In the genomic region with DNA sequence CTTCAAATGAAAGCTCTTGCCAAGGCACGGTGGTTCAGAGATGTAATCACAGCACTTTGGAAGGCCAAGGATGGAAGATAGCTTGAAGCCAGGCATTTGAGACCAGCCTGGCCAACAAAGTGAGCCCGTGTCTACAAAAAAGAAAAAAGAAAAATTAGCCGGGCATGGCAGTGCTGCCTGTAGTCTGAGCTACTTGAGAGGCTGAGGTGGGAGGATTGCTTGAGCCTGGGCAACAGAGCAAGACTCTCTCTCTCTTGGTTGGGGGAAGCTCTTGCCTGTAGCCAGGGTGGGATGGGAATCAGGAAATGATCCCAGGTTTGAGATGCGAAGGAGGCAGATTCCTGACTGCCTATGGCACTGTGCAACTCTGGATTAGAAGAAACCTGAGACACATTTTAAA, we compare ENCODE assay signal across 17 cellular contexts.
DNase-seq lines count a peak whose midpoint lies in the region; ATAC-seq, FAIRE-seq and TF ChIP-seq lines count a peak whose summit lies in the region.
"Had no signal": no experiment of that assay in that cellular context is flagged by ENCODE, and none has a peak within 500 bp of the region (broad histone marks: within the 10 kb centered on the region; RNA-seq: fewer than 3 reads in every experiment).

No MANE protein-coding gene starts in this region.

- H3K9ac ChIP-seq in KMS-11 (no peak overlapping the region), mesenchymal stem cell (ENCODE audit: low read length) (peak overlapping the region; percentile 34)
- H3K9ac ChIP-seq: BLaER1 treated with 17β-estradiol and CSF1 and Interleukin-3, amounts not matched to agents 10 nM and 100 nM; GM23248 had no signal

- 90% methylated on average over 4 of the region's 4 CpGs for WGBS in A549 (ENCODE audit: missing lambda C conversion rate)
- WGBS in hepatocyte (ENCODE audit: low lambda C conversion rate, missing lambda C conversion rate), result 92% methylated on average over 4 of the region's 4 CpGs
- 97% methylated on average over 3 of the region's 4 CpGs for WGBS in mesenchymal stem cell
- WGBS in testis, 2 donors, result 89 to 92% methylated on average over 4 of the region's 4 CpGs

- H3K4me2 ChIP-seq in A549 (no peak overlapping the region), KMS-11 (no peak overlapping the region), hepatocyte (no peak overlapping the region), mesenchymal stem cell (ENCODE audit: low read length, poor library complexity, severe bottlenecking) (no peak overlapping the region)
- H3K4me2 ChIP-seq: BLaER1 treated with 17β-estradiol and CSF1 and Interleukin-3, amounts not matched to agents 10 nM and 100 nM had no signal

- H3K4me1 ChIP-seq in A549 (peaks cover 72% of the 10 kb centered on the region), KMS-11 (ENCODE audit: low read depth, poor library complexity, severe bottlenecking) (peaks cover 60% of the 10 kb centered on the region), hepatocyte (ENCODE audit: insufficient read depth) (peaks cover 19% of the 10 kb centered on the region), mesenchymal stem cell (ENCODE audit: control insufficient read depth, insufficient read depth, low read depth, low read length) (peaks cover 3% of the 10 kb centered on the region), testis (no peaks in the 10 kb centered on the region)
- H3K4me1 ChIP-seq: BLaER1 treated with 17β-estradiol and CSF1 and Interleukin-3, amounts not matched to agents 10 nM and 100 nM had no signal

- CTCF ChIA-PET in A549 (lab: Yijun Ruan, JAX), result interaction anchor here (0.5 to 8.0 kb wide), 4 partner anchors 11 to 335 kb away, joined by 3 to 116 read pairs (median 56); no protein-coding TSS in a partner anchor

- no peaks in the 10 kb centered on the region for H3K9me2 ChIP-seq in hepatocyte (replicated peaks; ENCODE audit: insufficient read depth)

- H3K79me2 ChIP-seq in KMS-11 (ENCODE audit: insufficient read depth, low read depth) (no peaks in the 10 kb centered on the region), hepatocyte (no peaks in the 10 kb centered on the region)

- H4K8ac ChIP-seq in mesenchymal stem cell (ENCODE audit: low read length), result no peak overlapping the region

- no peak for ATAC-seq in A549
- ATAC-seq in HG03280 (IDR thresholded peaks at IDR 0.05; ENCODE audit: unreplicated experiment), result no peak
- ATAC-seq in GM21528 (IDR thresholded peaks at IDR 0.05; ENCODE audit: low FRiP score, unreplicated experiment), result no peak

- H3K18ac ChIP-seq in mesenchymal stem cell (ENCODE audit: low read depth in 1 of 2, low read length in 2 of 2), result peak overlapping the region in 1 of 2 experiments; percentile 46

- intact Hi-C loops in testis (cut with DNase I; ENCODE audit: low total_unique reads), result loop anchor here (10.0 kb wide), 1 partner anchor 272 kb away; no protein-coding TSS in a partner anchor

- no peak overlapping the region for H3K23ac ChIP-seq in mesenchymal stem cell (ENCODE audit: low read length in 2 of 2)

- peak overlapping the region; percentile 87 to 93 for H3K27ac ChIP-seq in A549
- H3K27ac ChIP-seq in KMS-11, result peak overlapping the region; percentile 11; the same call in 1 of the 2 replicates
- peak overlapping the region; percentile 93 for H3K27ac ChIP-seq in hepatocyte
- no peak overlapping the region for H3K27ac ChIP-seq in mesenchymal stem cell (ENCODE audit: low read length, poor library complexity, severe bottlenecking)
- H3K27ac ChIP-seq in testis, result no peak overlapping the region
- H3K27ac ChIP-seq: BLaER1 treated with 17β-estradiol and CSF1 and Interleukin-3, amounts not matched to agents 10 nM and 100 nM; GM23248 had no signal

- H3K27me3 ChIP-seq in KMS-11 (ENCODE audit: insufficient read depth, low read depth) (no peaks in the 10 kb centered on the region), hepatocyte (no peaks in the 10 kb centered on the region), mesenchymal stem cell (ENCODE audit: control insufficient read depth in 1 of 2, insufficient read depth in 1 of 2, low read length in 2 of 2) (no peaks in the 10 kb centered on the region), testis (no peaks in the 10 kb centered on the region)
- H3K27me3 ChIP-seq: BLaER1 treated with 17β-estradiol and CSF1 and Interleukin-3, amounts not matched to agents 10 nM and 100 nM had no signal

- H3K79me1 ChIP-seq in mesenchymal stem cell (replicated peaks; ENCODE audit: low read length, poor library complexity, severe bottlenecking), result no peaks in the 10 kb centered on the region

- H3K14ac ChIP-seq in mesenchymal stem cell (ENCODE audit: low read length in 2 of 2), result no peak overlapping the region

- TF ChIP-seq POLR2A in A549 (IDR thresholded peaks at IDR 0.05; ENCODE audit: low read length) (no peak), testis (IDR thresholded peaks at IDR 0.05) (no peak)

- H4K20me1 ChIP-seq in KMS-11 (ENCODE audit: insufficient read depth) (no peaks in the 10 kb centered on the region), hepatocyte (ENCODE audit: insufficient read depth, poor library complexity, severe bottlenecking) (no peaks in the 10 kb centered on the region)

- TF ChIP-seq EP300 in A549 (IDR thresholded peaks at IDR 0.05), result no peak

- H2AFZ ChIP-seq in KMS-11 (ENCODE audit: low read depth) (no peak overlapping the region), hepatocyte (no peak overlapping the region), mesenchymal stem cell (ENCODE audit: low read depth, low read length) (no peak overlapping the region)
- H2AFZ ChIP-seq: GM23248 had no signal

- TF ChIP-seq CTCF in A549 (IDR thresholded peaks at IDR 0.05) (no peak), KMS-11 (conservative IDR thresholded peaks at IDR 0.05; ENCODE audit: low read depth, low read length) (no peak), hepatocyte (IDR thresholded peaks at IDR 0.05; ENCODE audit: poor library complexity) (no peak), testis (IDR thresholded peaks at IDR 0.05) (no peak)

- FAIRE-seq in A549 (lab: Jason Lieb, UNC), result no peak
- FAIRE-seq: GM12878, GM18507 had no signal

- no peaks in the 10 kb centered on the region for H3K36me3 ChIP-seq in KMS-11 (ENCODE audit: insufficient read depth)
- no peaks in the 10 kb centered on the region for H3K36me3 ChIP-seq in hepatocyte (replicated peaks; ENCODE audit: insufficient read depth, low read depth)
- peaks cover 0 to 32% of the 10 kb centered on the region in 2 experiments for H3K36me3 ChIP-seq in mesenchymal stem cell (ENCODE audit: control insufficient read depth in 1 of 2, insufficient read depth in 2 of 2, low read depth in 1 of 2, low read length in 2 of 2)
- H3K36me3 ChIP-seq in testis (ENCODE audit: low read depth, missing control alignments), result no peaks in the 10 kb centered on the region

- no peak overlapping the region for H2AK5ac ChIP-seq in mesenchymal stem cell (ENCODE audit: low read length, severe bottlenecking)

- no peaks in the 10 kb centered on the region for H3K9me3 ChIP-seq in A549
- no peaks in the 10 kb centered on the region for H3K9me3 ChIP-seq in hepatocyte (ENCODE audit: low read depth)
- no peaks in the 10 kb centered on the region for H3K9me3 ChIP-seq in mesenchymal stem cell (ENCODE audit: control insufficient read depth, low read length)
- no peaks in the 10 kb centered on the region for H3K9me3 ChIP-seq in testis
- H3K9me3 ChIP-seq: BLaER1 treated with 17β-estradiol and CSF1 and Interleukin-3, amounts not matched to agents 10 nM and 100 nM had no signal

- no peak overlapping the region for H2BK5ac ChIP-seq in mesenchymal stem cell (ENCODE audit: low read depth, low read length, poor library complexity, severe bottlenecking)

- no peak overlapping the region for H4K91ac ChIP-seq in mesenchymal stem cell (ENCODE audit: low read length)

- no peak for DNase-seq in A549 (ENCODE audit: low read depth in 1 of 2, low spot score in 1 of 2)
- DNase-seq in hepatocyte (ENCODE audit: low spot score), result no peak
- no peak for DNase-seq in mesenchymal stem cell
- DNase-seq in cerebellum (ENCODE audit: low spot score), result no peak
- DNase-seq in testis, result no peak
- DNase-seq: 8988T; ACHN; CD4-positive, CD25-positive, alpha-beta regulatory T cell; DMS79; GM23248; H9 had no signal

- H2BK12ac ChIP-seq in mesenchymal stem cell (ENCODE audit: low read length in 2 of 2), result no peak overlapping the region

- no peak overlapping the region for H2BK120ac ChIP-seq in mesenchymal stem cell (ENCODE audit: low read depth, low read length)

- no peak overlapping the region for H3K4me3 ChIP-seq in A549
- no peak overlapping the region for H3K4me3 ChIP-seq in KMS-11 (IDR thresholded peaks at IDR 0.05; ENCODE audit: insufficient read depth, low read depth, low read length)
- no peak overlapping the region for H3K4me3 ChIP-seq in hepatocyte
- no peak overlapping the region for H3K4me3 ChIP-seq in mesenchymal stem cell (ENCODE audit: insufficient read depth in 1 of 2, low read depth in 1 of 2, low read length in 2 of 2)
- H3K4me3 ChIP-seq in testis, result no peak overlapping the region
- H3K4me3 ChIP-seq: BLaER1 treated with 17β-estradiol and CSF1 and Interleukin-3, amounts not matched to agents 10 nM and 100 nM; GM12878; GM23248 had no signal

- H2BK15ac ChIP-seq in mesenchymal stem cell (ENCODE audit: low read depth, poor library complexity, severe bottlenecking), result no peak overlapping the region

- POLR2A ChIA-PET in A549 (lab: Yijun Ruan, JAX), result no interaction called here

- H3K4ac ChIP-seq in mesenchymal stem cell (ENCODE audit: low read depth in 1 of 2, low read length in 2 of 2), result no peak overlapping the region

- no peak for TF ChIP-seq RAD21 in A549 (conservative IDR thresholded peaks at IDR 0.05 in 1 of 2, IDR thresholded peaks at IDR 0.05 in 1 of 2)

Comparison
In these comparisons a context has a peak if more than half of its experiments do, and no peak if none do; other contexts are left out.
1. H3K27ac ChIP-seq: peak in A549 (2 of 2), KMS-11 (single experiment) and hepatocyte (single experiment); none in mesenchymal stem cell (single experiment) and testis (0 of 2).